Comparison of ENCODE assay signal across 26 cellular contexts in the genomic region with DNA sequence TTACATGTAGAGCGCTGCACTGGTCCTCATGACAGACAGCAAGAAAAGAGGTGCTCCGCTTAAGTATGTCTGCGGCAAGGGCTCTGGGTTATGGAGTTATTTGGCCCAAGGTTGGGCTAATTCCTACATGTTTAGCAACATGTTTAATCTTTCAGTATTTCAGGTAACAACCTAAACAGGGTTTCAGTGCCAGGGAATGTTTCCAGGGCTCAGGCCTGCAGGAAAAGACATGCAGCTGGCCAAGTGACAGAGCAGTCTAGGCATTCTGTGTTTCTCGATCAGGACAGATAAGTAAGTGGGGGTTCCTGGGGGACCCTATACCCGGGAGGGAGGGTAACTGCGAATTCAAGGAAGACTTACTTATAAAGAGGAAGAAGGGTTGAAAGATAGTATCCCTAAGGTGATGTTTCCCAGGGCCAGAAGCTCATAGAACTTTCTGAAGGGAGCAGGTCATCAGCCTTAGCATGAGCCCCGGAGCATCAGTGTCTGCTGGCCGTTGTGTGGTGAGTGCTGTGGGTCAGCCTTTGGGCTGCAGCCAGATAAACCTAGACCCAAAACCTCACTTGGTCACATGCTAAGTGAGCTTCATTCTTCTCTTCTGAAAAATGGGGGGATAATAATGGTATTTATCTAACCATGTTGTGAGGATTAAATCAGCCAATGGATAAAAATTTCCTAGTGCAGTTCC. TPM values are rescaled to one million over a fixed set of nuclear protein-coding genes. Genes with fewer than 3 reads are reported as not detected.
DNase-seq lines count a peak whose midpoint lies in the region; FAIRE-seq and TF ChIP-seq lines count a peak whose summit lies in the region.
"Had no signal": no experiment of that assay in that cellular context is flagged by ENCODE, and none has a peak within 500 bp of the region (broad histone marks: within the 10 kb centered on the region; RNA-seq: fewer than 3 reads in every experiment).

No MANE protein-coding gene starts in this region.

- H3K27ac ChIP-seq in BLaER1 treated with 17β-estradiol and CSF1 and Interleukin-3, amounts not matched to agents 10 nM and 100 nM = no peak overlapping the region; a peak in 1 of 22 replicates
- H3K27ac ChIP-seq in RWPE1 (peak overlapping the region; percentile 98), kidney (ENCODE audit: low read depth in 2 of 2, low read length in 2 of 2) (peak overlapping the region in 1 of 2 donors; percentile 50)
- H3K27ac ChIP-seq: HL-60 had no signal

- no peak overlapping the region for H3K9ac ChIP-seq in BLaER1 treated with 17β-estradiol and CSF1 and Interleukin-3, amounts not matched to agents 10 nM and 100 nM
- no peak overlapping the region for H3K9ac ChIP-seq in kidney (ENCODE audit: low read length in 2 of 2)
- H3K9ac ChIP-seq: SK-N-SH had no signal

- no peak for FAIRE-seq in kidney (lab: Jason Lieb, UNC)
- FAIRE-seq: D721Med, H54, HTR-8/SVneo had no signal

- H3K27me3 ChIP-seq in BLaER1 treated with 17β-estradiol and CSF1 and Interleukin-3, amounts not matched to agents 10 nM and 100 nM = no peaks in the 10 kb centered on the region
- H3K27me3 ChIP-seq: MG63 had no signal

- H3K4me1 ChIP-seq in BLaER1 treated with 17β-estradiol and CSF1 and Interleukin-3, amounts not matched to agents 10 nM and 100 nM = peaks cover 40 to 49% (median 44%) of the 10 kb centered on the region in 10 experiments
- H3K4me1 ChIP-seq in kidney (ENCODE audit: control insufficient read depth in 1 of 2, insufficient read depth in 1 of 2, low read depth in 1 of 2, low read length in 2 of 2) = peaks cover 4 to 9% of the 10 kb centered on the region in 2 donors

- no peaks in the 10 kb centered on the region for H4K20me1 ChIP-seq in BLaER1 treated with 17β-estradiol and CSF1 and Interleukin-3, amounts not matched to agents 10 nM and 100 nM

- H3K9me3 ChIP-seq in BLaER1 treated with 17β-estradiol and CSF1 and Interleukin-3, amounts not matched to agents 10 nM and 100 nM (replicated peaks in 1 of 11) = peaks cover 0 to 8% (median 0%) of the 10 kb centered on the region in 11 experiments; a peak in 1 of 22 replicates
- no peaks in the 10 kb centered on the region for H3K9me3 ChIP-seq in kidney (ENCODE audit: control insufficient read depth in 1 of 2, low read length in 2 of 2)
- H3K9me3 ChIP-seq: MG63, SK-N-SH had no signal

- peak overlapping the region in 10 of 11 experiments; percentile 63 to 97 (median 92); a peak in 18 of 22 replicates for H3K4me2 ChIP-seq in BLaER1 treated with 17β-estradiol and CSF1 and Interleukin-3, amounts not matched to agents 10 nM and 100 nM

- no peak for TF ChIP-seq CTCF in RWPE1 (conservative IDR thresholded peaks at IDR 0.05; ENCODE audit: low read depth)
- no peak for TF ChIP-seq CTCF in kidney (IDR thresholded peaks at IDR 0.05; ENCODE audit: borderline replicate concordance, extremely low read depth, insufficient read depth)

- CTCF ChIA-PET in RWPE1 (lab: Yijun Ruan, JAX) = interaction anchor here (0.5 to 0.8 kb wide), 2 partner anchors 47 to 1920 kb away, joined by 3 to 5 read pairs; no protein-coding TSS in a partner anchor

- POLR2A ChIA-PET in RWPE1 (lab: Yijun Ruan, JAX; ENCODE audit: low non-redundant PET) = no interaction called here

- intact Hi-C loops in kidney (cut with DNase I) = no loop called here

- DNase-seq in RWPE1 (ENCODE audit: low spot score) (peak; percentile 9), dermis blood vessel endothelial cell (peak; percentile 30), kidney (peak; percentile 56), NOMO-1 (lab: John Stamatoyannopoulos, UW; ENCODE audit: unreplicated experiment in 2 of 2) (no peak), DMS53 (lab: John Stamatoyannopoulos, UW) (no peak), COR-L47 (lab: John Stamatoyannopoulos, UW) (no peak)
- DNase-seq in activated T-cell treated with anti-CD3 and anti-CD28 coated beads, Interleukin-2, amount 50 U/mL, for 48 hours = no peak
- DNase-seq: C1 segment of cervical spinal cord; CD8-positive, alpha-beta memory T cell; DMS79 treated with DMSO at 0.1 percent for 48 hours; HFFc6; Karpas-422; MG63; NCI-H1048; NCI-H1436; NCI-H2029; NCI-H526; SHP77 had no signal

- no peaks in the 10 kb centered on the region for H3K36me3 ChIP-seq in BLaER1 treated with 17β-estradiol and CSF1 and Interleukin-3, amounts not matched to agents 10 nM and 100 nM
- H3K36me3 ChIP-seq in kidney (ENCODE audit: control insufficient read depth in 1 of 2, insufficient read depth in 2 of 2, low read length in 2 of 2) = no peaks in the 10 kb centered on the region
- H3K36me3 ChIP-seq: MG63 had no signal

- no peak overlapping the region for H3K4me3 ChIP-seq in BLaER1 treated with 17β-estradiol and CSF1 and Interleukin-3, amounts not matched to agents 10 nM and 100 nM
- H3K4me3 ChIP-seq in kidney (ENCODE audit: low read length in 2 of 2) = no peak overlapping the region
- H3K4me3 ChIP-seq: MG63 had no signal

RNA-seq across cellular contexts. Expression of gene KCNJ5, which starts 18.4 kb away (rescaled TPM):
- 0.14 TPM in 1 of 2 replicates, not detected in the other for total RNA-seq in dermis blood vessel endothelial cell
- 6.5 TPM for total RNA-seq in kidney
- 5.7 TPM for polyA plus RNA-seq in kidney (ENCODE audit: insufficient read depth, low read depth, low replicate concordance)
- total RNA-seq: A673, HFFc6 had no signal
- polyA plus RNA-seq: CD8-positive, alpha-beta memory T cell; IgD-negative memory B cell had no signal

RNA-seq across cellular contexts. Expression of gene TP53AIP1, which starts 33.1 kb away (rescaled TPM):
- not detected in 2 replicates for total RNA-seq in dermis blood vessel endothelial cell
- 0.82 TPM for total RNA-seq in kidney
- polyA plus RNA-seq in kidney (ENCODE audit: insufficient read depth, low read depth, low replicate concordance) = 5.3 TPM
- total RNA-seq: CD8-positive, alpha-beta memory T cell; HFFc6 had no signal
- polyA plus RNA-seq: CD8-positive, alpha-beta memory T cell; IgD-negative memory B cell had no signal

RNA-seq across cellular contexts. Expression of gene KCNJ1, which starts 42.5 kb away (rescaled TPM):
- total RNA-seq in dermis blood vessel endothelial cell = 0.23 and 0.34 TPM in 2 replicates
- 175 TPM for total RNA-seq in kidney
- 355 TPM for polyA plus RNA-seq in kidney (ENCODE audit: insufficient read depth, low read depth, low replicate concordance)
- total RNA-seq: A673; CD8-positive, alpha-beta memory T cell; HFFc6 had no signal
- polyA plus RNA-seq: CD8-positive, alpha-beta memory T cell; SK-N-SH had no signal

Comparison
In these comparisons a context has a peak if more than half of its experiments do, and no peak if none do; other contexts are left out.
1. DNase-seq: peak in RWPE1 (single experiment), dermis blood vessel endothelial cell (single experiment) and kidney (single experiment); none in NOMO-1 (0 of 2), activated T-cell treated with anti-CD3 and anti-CD28 coated beads, Interleukin-2, amount 50 U/mL, for 48 hours (0 of 2), DMS53 (single experiment) and COR-L47 (single experiment).
2. RNA of gene KCNJ1, which starts 42.5 kb away (total RNA-seq): 175 TPM in kidney (single experiment); 0.23 to 0.34 TPM in dermis blood vessel endothelial cell; every median in the first group is over 100 times any median in the second.